Comparison of ENCODE assay signal across 40 cellular contexts in the genomic region with DNA sequence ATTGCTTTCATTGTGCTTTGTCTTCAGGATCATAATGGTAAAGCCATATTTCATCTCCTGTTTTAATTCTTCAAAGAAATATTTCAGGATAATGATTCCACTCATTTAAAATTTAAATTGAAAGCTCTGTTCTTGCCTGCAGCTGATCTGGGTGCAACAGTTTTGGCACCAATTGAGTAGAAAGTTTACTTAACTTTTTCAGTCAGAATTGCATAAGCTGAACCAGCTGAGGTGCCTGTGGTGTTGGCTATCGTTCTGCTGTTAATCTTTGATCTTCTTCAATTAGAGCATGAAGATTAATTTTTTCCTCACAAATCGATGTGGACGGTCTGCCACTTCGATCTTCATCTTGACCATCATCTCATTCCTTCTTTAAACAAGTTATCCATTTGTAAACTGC. TPM values are rescaled to one million over a fixed set of nuclear protein-coding genes. Genes with fewer than 3 reads are reported as not detected.
"Had no signal": no experiment of that assay in that cellular context is flagged by ENCODE, and none has a peak within 500 bp of the region (broad histone marks: within the 10 kb centered on the region; RNA-seq: fewer than 3 reads in every experiment).

No MANE protein-coding gene starts in this region.

- H3K9me3 ChIP-seq: adrenal gland, ascending aorta, body of pancreas, breast epithelium had no signal

- H3K4me3 ChIP-seq: adrenal gland, ascending aorta, body of pancreas, breast epithelium, cardiac muscle cell had no signal

- H3K27ac ChIP-seq: adrenal gland, ascending aorta, body of pancreas, brain microvascular endothelial cell, breast epithelium, cardiac muscle cell had no signal

- H3K27me3 ChIP-seq: ascending aorta, body of pancreas, brain microvascular endothelial cell, breast epithelium, cardiac muscle cell had no signal

- H3K36me3 ChIP-seq: adrenal gland, ascending aorta, brain microvascular endothelial cell, breast epithelium, cardiac muscle cell had no signal

- DNase-seq: activated effector memory CD4-positive, alpha-beta T cell treated with anti-CD3 and anti-CD28 coated beads, Interleukin-2, amount 50 U/mL, for 16 hours; activated effector memory CD4-positive, alpha-beta T cell treated with Interleukin-2 at 50 U/mL for 16 hours; activated gamma-delta T cell; activated gamma-delta T cell treated with Interleukin-2 at 50 U/mL for 16 hours; activated naive CD4-positive, alpha-beta T cell; activated naive CD4-positive, alpha-beta T cell treated with anti-CD3 and anti-CD28 coated beads for 36 hours; activated naive CD4-positive, alpha-beta T cell treated with anti-CD3 and anti-CD28 coated beads, Interleukin-2, amount 10 ng/mL, durations not matched to agents 7 days and 5 days; activated naive CD4-positive, alpha-beta T cell treated with anti-CD3 and anti-CD28 coated beads, Interleukin-2, amount 50 U/mL, for 16 hours; activated naive CD4-positive, alpha-beta T cell treated with Interleukin-2 at 50 U/mL for 16 hours; activated naive CD8-positive, alpha-beta T cell treated with anti-CD3 and anti-CD28 coated beads for 36 hours; activated naive CD8-positive, alpha-beta T cell treated with anti-CD3 and anti-CD28 coated beads, Interleukin-2, amount 10 ng/mL, durations not matched to agents 7 days and 5 days; activated naive CD8-positive, alpha-beta T cell treated with anti-CD3 and anti-CD28 coated beads, Interleukin-2, amount 50 U/mL, for 24 hours; activated T-cell treated with anti-CD3 and anti-CD28 coated beads, Interleukin-2, amount 50 U/mL, for 1 hour; activated T-cell treated with anti-CD3 and anti-CD28 coated beads, Interleukin-2, amount 50 U/mL, for 24 hours; activated T-cell treated with anti-CD3 and anti-CD28 coated beads, Interleukin-2, amount 50 U/mL, for 4 hours; activated T-cell treated with anti-CD3 and anti-CD28 coated beads, Interleukin-2, amount 50 U/mL, for 48 hours; activated T-cell treated with anti-CD3 and anti-CD28 coated beads, Interleukin-2, amount 50 U/mL, for 72 hours; adrenal gland; amniotic stem cell; amygdala; anterior cingulate cortex; aorta; body of pancreas; brain microvascular endothelial cell; caudate nucleus; central memory CD4-positive, alpha-beta T cell; cerebellar nuclear complex had no signal

- ATAC-seq: activated naive CD4-positive, alpha-beta T cell treated with anti-CD3 and anti-CD28 coated beads, Interleukin-2, amount 50 U/mL, for 72 hours; activated naive CD8-positive, alpha-beta T cell treated with anti-CD3 and anti-CD28 coated beads, Interleukin-2, amount 50 U/mL, for 24 hours; activated T-cell treated with anti-CD3 and anti-CD28 coated beads, Interleukin-2, amount 50 U/mL, for 4 hours; activated T-cell treated with anti-CD3 and anti-CD28 coated beads, Interleukin-2, amount 50 U/mL, for 72 hours; activated T-helper 17 cell treated with anti-CD3 and anti-CD28 coated beads, Interleukin-2, amount 50 U/mL, for 72 hours; body of pancreas had no signal

- H3K4me1 ChIP-seq: adrenal gland, ascending aorta, body of pancreas, breast epithelium had no signal

- FAIRE-seq: astrocyte, bronchial epithelial cell had no signal

RNA-seq across cellular contexts. Expression of gene MAGEB16, which starts 49.6 kb away (rescaled TPM):
- total RNA-seq: activated naive CD4-positive, alpha-beta T cell treated with anti-CD3 and anti-CD28 coated beads for 36 hours; activated naive CD4-positive, alpha-beta T cell treated with anti-CD3 and anti-CD28 coated beads, Interleukin-2, amount 50 U/mL, for 72 hours; activated naive CD8-positive, alpha-beta T cell treated with anti-CD3 and anti-CD28 coated beads for 36 hours; activated naive CD8-positive, alpha-beta T cell treated with anti-CD3 and anti-CD28 coated beads, Interleukin-2, amount 10 ng/mL, durations not matched to agents 7 days and 5 days; activated T-cell treated with anti-CD3 and anti-CD28 coated beads, Interleukin-2, amount 50 U/mL, for 4 hours; activated T-cell treated with anti-CD3 and anti-CD28 coated beads, Interleukin-2, amount 50 U/mL, for 72 hours; activated T-helper 1 cell treated with anti-CD3 and anti-CD28 coated beads, Interleukin-12 subunit alpha, Interleukin-12 subunit beta, Interleukin-2, Interleukin-4 antibody, amounts not matched to agents 30 ng/mL and 10 ng/mL and 1 ng/mL, durations not matched to agents 14 hours and 24 hours and 36 hours; activated T-helper 17 cell treated with anti-CD3 and anti-CD28 coated beads, Interleukin-2, amount 50 U/mL, for 72 hours; activated T-helper 2 cell treated with anti-CD3 and anti-CD28 coated beads, Interferon-gamma antibody, Interleukin-2, Interleukin-4, amounts not matched to agents 10 μg/mL and 5 μg/mL and 100 μg/mL, durations not matched to agents 14 hours and 24 hours and 36 hours; adrenal gland; aorta; ascending aorta; astrocyte; body of pancreas; breast epithelium; bronchial epithelial cell; cardiac muscle cell; cardiac septum; cerebellum; chondrocyte had no signal
- polyA plus RNA-seq: adipose tissue, adrenal gland, aorta, cardiac muscle cell had no signal
